In genomic region chr6:72916906-72917305, GRCh38 we compare ENCODE assay signal across 18 cellular contexts.
DNase-seq lines count a peak whose midpoint lies in the region; ATAC-seq and TF ChIP-seq lines count a peak whose summit lies in the region.
"Had no signal": no experiment of that assay in that cellular context is flagged by ENCODE, and none has a peak within 500 bp of the region (broad histone marks: within the 10 kb centered on the region; RNA-seq: fewer than 3 reads in every experiment).

No MANE protein-coding gene starts in this region.

- BruUV-seq in A673 (replicated peaks; lab: Mats Ljungman, UMichigan) (no TSS peak), MCF 10A (replicated peaks; lab: Mats Ljungman, UMichigan) (no TSS peak)

- no peak overlapping the region for H3K9ac ChIP-seq in mesenchymal stem cell (ENCODE audit: low read length)

- POLR2A ChIA-PET in A673 (lab: Charles Lee; ENCODE audit: low non-redundant PET) (no interaction called here), MCF 10A (lab: Yijun Ruan, JAX) (no interaction called here)

- H2BK120ac ChIP-seq in mesenchymal stem cell (ENCODE audit: low read depth, low read length), result peak overlapping the region; percentile 49

- H3K4ac ChIP-seq in mesenchymal stem cell (ENCODE audit: low read depth in 1 of 2, low read length in 2 of 2), result no peak overlapping the region

- H3K4me3 ChIP-seq in right cardiac atrium (ENCODE audit: low read length) (no peak overlapping the region), right atrium auricular region (no peak overlapping the region), mesenchymal stem cell (ENCODE audit: insufficient read depth in 1 of 2, low read depth in 1 of 2, low read length in 2 of 2) (no peak overlapping the region), A673 (ENCODE audit: low read depth, low read length, poor library complexity, severe bottlenecking) (no peak overlapping the region)
- H3K4me3 ChIP-seq: GM23338 had no signal

- H3K27ac Mint-ChIP-seq in MCF 10A (ENCODE audit: low read depth, unreplicated experiment), result no peak overlapping the region
- H3K27ac Mint-ChIP-seq: B cell; CD4-positive, alpha-beta memory T cell; GM23338 had no signal

- H2AFZ ChIP-seq in mesenchymal stem cell (ENCODE audit: low read depth, low read length), result no peak overlapping the region
- H2AFZ ChIP-seq: GM23338 had no signal

- no peaks in the 10 kb centered on the region for H3K9me3 Mint-ChIP-seq in MCF 10A (ENCODE audit: unreplicated experiment)
- H3K9me3 Mint-ChIP-seq: CD4-positive, alpha-beta memory T cell; GM23338 had no signal

- H3K27ac ChIP-seq in right cardiac atrium (ENCODE audit: low read length) (no peak overlapping the region), right atrium auricular region (no peak overlapping the region), mesenchymal stem cell (ENCODE audit: low read length, poor library complexity, severe bottlenecking) (no peak overlapping the region), A673 (ENCODE audit: low read depth, low read length, poor library complexity, severe bottlenecking) (no peak overlapping the region)
- H3K27ac ChIP-seq: 22Rv1, C4-2B had no signal

- no peak overlapping the region for H2BK5ac ChIP-seq in mesenchymal stem cell (ENCODE audit: low read depth, low read length, poor library complexity, severe bottlenecking)

- no peak overlapping the region for H2BK12ac ChIP-seq in mesenchymal stem cell (ENCODE audit: low read length in 2 of 2)

- no peaks in the 10 kb centered on the region for H3K36me3 Mint-ChIP-seq in MCF 10A (ENCODE audit: insufficient read depth, unreplicated experiment)
- H3K36me3 Mint-ChIP-seq: CD4-positive, alpha-beta memory T cell had no signal

- DNase-seq in right cardiac atrium (peak in 2 of 3 donors; percentile 14 to 64), right atrium auricular region (ENCODE audit: low spot score) (no peak), fibroblast of gingiva (ENCODE audit: low read depth) (peak; percentile 2), mesenchymal stem cell (no peak), NOMO-1 treated with DMSO at 0.1 percent for 48 hours (lab: John Stamatoyannopoulos, UW; ENCODE audit: unreplicated experiment) (no peak), A673 (ENCODE audit: low spot score) (no peak), MCF 10A (ENCODE audit: unreplicated experiment) (no peak)
- DNase-seq: CD4-positive, alpha-beta memory T cell; DMS153; DMS79 treated with DMSO at 0.1 percent for 48 hours; GDM1; H7; IMR-90 had no signal

- H3K18ac ChIP-seq in mesenchymal stem cell (ENCODE audit: low read depth in 1 of 2, low read length in 2 of 2), result no peak overlapping the region

- CTCF ChIA-PET in A673 (lab: Charles Lee), result no interaction called here
- CTCF ChIA-PET in MCF 10A (lab: Yijun Ruan, JAX), result no interaction called here

- H3K27me3 Mint-ChIP-seq in MCF 10A (ENCODE audit: insufficient read depth, unreplicated experiment), result no peaks in the 10 kb centered on the region
- H3K27me3 Mint-ChIP-seq: B cell; CD4-positive, alpha-beta memory T cell had no signal

- WGBS in right cardiac atrium, result 50% methylated on average over 1 of the region's 1 CpG
- WGBS in mesenchymal stem cell, result 100% methylated on average over 1 of the region's 1 CpG

- no peaks in the 10 kb centered on the region for H3K27me3 ChIP-seq in right cardiac atrium (ENCODE audit: control insufficient read depth, insufficient read depth)
- no peaks in the 10 kb centered on the region for H3K27me3 ChIP-seq in right atrium auricular region
- peaks cover 0 to 3% of the 10 kb centered on the region in 2 experiments for H3K27me3 ChIP-seq in mesenchymal stem cell (ENCODE audit: control insufficient read depth in 1 of 2, insufficient read depth in 1 of 2, low read length in 2 of 2)
- H3K27me3 ChIP-seq in A673 (replicated peaks; ENCODE audit: insufficient read depth, low read depth, low read length, poor library complexity), result no peaks in the 10 kb centered on the region

- H3K9me3 ChIP-seq in right cardiac atrium (ENCODE audit: control insufficient read depth, low read length) (no peaks in the 10 kb centered on the region), right atrium auricular region (no peaks in the 10 kb centered on the region), mesenchymal stem cell (ENCODE audit: control insufficient read depth, low read length) (no peaks in the 10 kb centered on the region), A673 (ENCODE audit: low read depth, low read length, poor library complexity, severe bottlenecking) (no peaks in the 10 kb centered on the region)

- no peak for TF ChIP-seq CTCF in right atrium auricular region (IDR thresholded peaks at IDR 0.05)
- no peak for TF ChIP-seq CTCF in A673 (conservative IDR thresholded peaks at IDR 0.05; ENCODE audit: low read depth, low read length)
- no peak for TF ChIP-seq CTCF in MCF 10A (IDR thresholded peaks at IDR 0.05; ENCODE audit: unreplicated experiment)

- no peak overlapping the region for H3K23ac ChIP-seq in mesenchymal stem cell (ENCODE audit: low read length in 2 of 2)

- no peak overlapping the region for H2AK5ac ChIP-seq in mesenchymal stem cell (ENCODE audit: low read length, severe bottlenecking)

- H4K8ac ChIP-seq in mesenchymal stem cell (ENCODE audit: low read length), result no peak overlapping the region

- no peak overlapping the region for H2BK15ac ChIP-seq in mesenchymal stem cell (ENCODE audit: low read depth, poor library complexity, severe bottlenecking)

- no peaks in the 10 kb centered on the region for H3K79me1 ChIP-seq in mesenchymal stem cell (replicated peaks; ENCODE audit: low read length, poor library complexity, severe bottlenecking)

- H3K14ac ChIP-seq in mesenchymal stem cell (ENCODE audit: low read length in 2 of 2), result no peak overlapping the region

- H4K91ac ChIP-seq in mesenchymal stem cell (ENCODE audit: low read length), result no peak overlapping the region

- no peak overlapping the region for H3K4me2 ChIP-seq in mesenchymal stem cell (ENCODE audit: low read length, poor library complexity, severe bottlenecking)
- H3K4me2 ChIP-seq: GM23338 had no signal

- ATAC-seq in right cardiac atrium, result peak; percentile 43 to 71
- no peak for ATAC-seq in HG03571 (IDR thresholded peaks at IDR 0.05; ENCODE audit: unreplicated experiment)
- ATAC-seq: GM23338 had no signal

- H3K4me1 ChIP-seq in right cardiac atrium (ENCODE audit: control insufficient read depth, insufficient read depth, low read length) (no peaks in the 10 kb centered on the region), right atrium auricular region (no peaks in the 10 kb centered on the region), mesenchymal stem cell (ENCODE audit: control insufficient read depth, insufficient read depth, low read depth, low read length) (no peaks in the 10 kb centered on the region), A673 (ENCODE audit: insufficient read depth, low read length, poor library complexity, severe bottlenecking) (peaks cover 26% of the 10 kb centered on the region)

- intact Hi-C loops in right cardiac atrium (cut with DNase I) (no loop called here), A673 (cut with micrococcal nuclease; ENCODE audit: unreplicated experiment) (no loop called here), MCF 10A (cut with micrococcal nuclease) (no loop called here)

- peaks cover 9% of the 10 kb centered on the region for H3K4me1 Mint-ChIP-seq in MCF 10A (ENCODE audit: insufficient read depth, unreplicated experiment)
- H3K4me1 Mint-ChIP-seq: CD4-positive, alpha-beta memory T cell; GM23338 had no signal

- H3K36me3 ChIP-seq in right atrium auricular region (no peaks in the 10 kb centered on the region), mesenchymal stem cell (ENCODE audit: control insufficient read depth in 1 of 2, insufficient read depth in 2 of 2, low read depth in 1 of 2, low read length in 2 of 2) (no peaks in the 10 kb centered on the region), A673 (ENCODE audit: insufficient read depth, low read length, poor library complexity, severe bottlenecking) (no peaks in the 10 kb centered on the region)

- no peak overlapping the region for H3K4me3 Mint-ChIP-seq in MCF 10A (ENCODE audit: unreplicated experiment)
- H3K4me3 Mint-ChIP-seq: B cell; CD4-positive, alpha-beta memory T cell; GM23338 had no signal

Comparison
In these comparisons a context has a peak if more than half of its experiments do, and no peak if none do; other contexts are left out.
1. DNase-seq: peak in right cardiac atrium (2 of 3) and fibroblast of gingiva (single experiment); none in right atrium auricular region (single experiment), mesenchymal stem cell (single experiment), NOMO-1 treated with DMSO at 0.1 percent for 48 hours (single experiment), A673 (single experiment) and MCF 10A (single experiment).